ENCODE assay signal across 8 cellular contexts in genomic region chr7:44796034-44796503, GRCh38. TPM values are rescaled to one million over a fixed set of nuclear protein-coding genes. Genes with fewer than 3 reads are reported as not detected.
DNase-seq lines count a peak whose midpoint lies in the region; ATAC-seq and TF ChIP-seq lines count a peak whose summit lies in the region.

No MANE protein-coding gene starts in this region.

- WGBS in trophoblast cell (ENCODE audit: extremely low coverage, insufficient coverage, insufficient read length): no CpG with 5 or more reads among the region's 59 CpGs

- intact Hi-C loops in HCT116 (cut with micrococcal nuclease): loop anchor here (1.0 to 10.0 kb wide), 4 partner anchors 51 to 207 kb away; partner anchors contain the start of gene H2AZ2

- no peak for TF ChIP-seq CTCF in HCT116 (IDR thresholded peaks at IDR 0.05 in 2 of 3, conservative IDR thresholded peaks at IDR 0.05 in 1 of 3; ENCODE audit: borderline replicate concordance in 1 of 3, insufficient read depth in 1 of 3, low read depth in 2 of 3, low read length in 2 of 3)

- CTCF ChIA-PET in HCT116 (lab: Charles Lee): no interaction called here
- CTCF ChIA-PET in activated CD4-positive, alpha-beta memory T cell treated with anti-CD3 and anti-CD28 coated beads, Interleukin-2, amount 10 ng/mL, durations not matched to agents 7 days and 5 days (lab: Charles Lee): interaction anchor here (0.6 kb wide), 1 partner anchor 209 kb away, joined by 3 read pairs; no protein-coding TSS in a partner anchor

- no peak for TF ChIP-seq RAD21 in HCT116 (IDR thresholded peaks at IDR 0.05; ENCODE audit: low read depth)

- no peak for TF ChIP-seq POLR2A in HCT116 (IDR thresholded peaks at IDR 0.05; ENCODE audit: borderline replicate concordance, extremely low read depth, insufficient read depth, insufficient read length)

- no peaks in the 10 kb centered on the region for H3K27me3 Mint-ChIP-seq in activated CD4-positive, alpha-beta memory T cell treated with anti-CD3 and anti-CD28 coated beads, Interleukin-2, amount 10 ng/mL, durations not matched to agents 7 days and 5 days

- peak overlapping the region; percentile 68 for H3K4ac ChIP-seq in trophoblast cell (ENCODE audit: low read depth, low read length)

- peak; percentile 37 for ATAC-seq in HCT116
- ATAC-seq in GM18907 (IDR thresholded peaks at IDR 0.05; ENCODE audit: unreplicated experiment): no peak

- H3K4me1 Mint-ChIP-seq in activated CD4-positive, alpha-beta memory T cell treated with anti-CD3 and anti-CD28 coated beads, Interleukin-2, amount 10 ng/mL, durations not matched to agents 7 days and 5 days: peaks cover 33% of the 10 kb centered on the region

- H2BK12ac ChIP-seq in trophoblast cell (ENCODE audit: low read length): peak overlapping the region; percentile 15

- peaks cover 10% of the 10 kb centered on the region for H3K79me1 ChIP-seq in trophoblast cell (ENCODE audit: low read length)

- H2BK120ac ChIP-seq in trophoblast cell (ENCODE audit: insufficient read depth, low read length, poor library complexity): peak overlapping the region; percentile 87

- POLR2A ChIA-PET in HCT116 (lab: Charles Lee): interaction anchor here (1.0 kb wide), 1 partner anchor 9 kb away, joined by 3 read pairs; no protein-coding TSS in a partner anchor
- POLR2A ChIA-PET in activated CD4-positive, alpha-beta memory T cell treated with anti-CD3 and anti-CD28 coated beads, Interleukin-2, amount 10 ng/mL, durations not matched to agents 7 days and 5 days (lab: Charles Lee): interaction anchor here (1.3 to 3.2 kb wide), 7 partner anchors 39 to 214 kb away, joined by 4 to 39 read pairs (median 5); partner anchors contain the start of genes OGDH, PURB and TMED4

- H3K9me2 ChIP-seq in HCT116 (ENCODE audit: insufficient read depth): no peaks in the 10 kb centered on the region

- H3K9ac ChIP-seq in HCT116 (ENCODE audit: low read length) (peak overlapping the region; percentile 100), trophoblast cell (ENCODE audit: low read length) (peak overlapping the region; percentile 51)

- peak overlapping the region; percentile 93 for H3K27ac Mint-ChIP-seq in activated CD4-positive, alpha-beta memory T cell treated with anti-CD3 and anti-CD28 coated beads, Interleukin-2, amount 10 ng/mL, durations not matched to agents 7 days and 5 days

- peak overlapping the region; percentile 63 for H2BK5ac ChIP-seq in trophoblast cell (ENCODE audit: low read depth, low read length, poor library complexity)

- H3K4me2 ChIP-seq in HCT116 (ENCODE audit: low read length) (peak overlapping the region; percentile 90), trophoblast cell (ENCODE audit: low read length) (peak overlapping the region; percentile 71)

- no peaks in the 10 kb centered on the region for H3K9me3 Mint-ChIP-seq in activated CD4-positive, alpha-beta memory T cell treated with anti-CD3 and anti-CD28 coated beads, Interleukin-2, amount 10 ng/mL, durations not matched to agents 7 days and 5 days

- H3K23ac ChIP-seq in trophoblast cell (ENCODE audit: low read length): no peak overlapping the region

- H3K36me3 Mint-ChIP-seq in activated CD4-positive, alpha-beta memory T cell treated with anti-CD3 and anti-CD28 coated beads, Interleukin-2, amount 10 ng/mL, durations not matched to agents 7 days and 5 days (ENCODE audit: low read depth): peaks cover 37% of the 10 kb centered on the region

- H3K36me3 ChIP-seq in HCT116 (ENCODE audit: control insufficient read depth in 1 of 2, insufficient read depth in 2 of 2, low read length in 2 of 2) (peaks cover 13 to 37% of the 10 kb centered on the region in 2 experiments), trophoblast cell (ENCODE audit: control insufficient read depth in 1 of 2, insufficient read depth in 2 of 2, low read length in 2 of 2) (peaks cover 11 to 22% of the 10 kb centered on the region in 2 experiments)

- DNase-seq in SKM-1 treated with dmso at 0.1 percent for 144 hours (lab: John Stamatoyannopoulos, UW; ENCODE audit: unreplicated experiment) (peak; percentile 68), SKM-1 (lab: John Stamatoyannopoulos, UW; ENCODE audit: unreplicated experiment) (no peak), HCT116 (ENCODE audit: low read depth, low spot score) (peak; percentile 16), NCI-H1092 (lab: John Stamatoyannopoulos, UW) (peak; percentile 64), glomerular visceral epithelial cell (ENCODE audit: extremely low spot score) (peak; percentile 63), trophoblast cell (peak; percentile 72 to 76)
- DNase-seq in activated CD4-positive, alpha-beta memory T cell treated with anti-CD3 and anti-CD28 coated beads, Interleukin-2, amount 10 ng/mL, durations not matched to agents 7 days and 5 days: no peak

- H3K4me3 Mint-ChIP-seq in activated CD4-positive, alpha-beta memory T cell treated with anti-CD3 and anti-CD28 coated beads, Interleukin-2, amount 10 ng/mL, durations not matched to agents 7 days and 5 days: peak overlapping the region; percentile 81

- BruUV-seq in HCT116 (replicated peaks; lab: Mats Ljungman, UMichigan): TSS peak; percentile 77

- no peak overlapping the region for H2AFZ ChIP-seq in HCT116 (ENCODE audit: low read depth, low read length, poor library complexity, severe bottlenecking)
- H2AFZ ChIP-seq in trophoblast cell (ENCODE audit: insufficient read depth, low read length, poor library complexity): peak overlapping the region; percentile 77

- peak overlapping the region; percentile 81 for H3K18ac ChIP-seq in trophoblast cell (ENCODE audit: low read length)

- peaks cover 9 to 41% of the 10 kb centered on the region in 2 experiments; a peak in 3 of 4 replicates for H3K4me1 ChIP-seq in HCT116 (ENCODE audit: control insufficient read depth in 1 of 2, insufficient read depth in 2 of 2, low read length in 2 of 2)
- peaks cover 0 to 8% of the 10 kb centered on the region in 2 experiments for H3K4me1 ChIP-seq in trophoblast cell (ENCODE audit: control insufficient read depth in 1 of 2, insufficient read depth in 2 of 2, low read length in 2 of 2)

- H3K9me3 ChIP-seq in HCT116 (ENCODE audit: control insufficient read depth in 1 of 2, insufficient read depth in 1 of 2, low read depth in 1 of 2, low read length in 2 of 2) (no peaks in the 10 kb centered on the region), trophoblast cell (ENCODE audit: insufficient read depth, low read depth, low read length) (no peaks in the 10 kb centered on the region)

- peak overlapping the region; percentile 92 for H3K14ac ChIP-seq in trophoblast cell (ENCODE audit: low read length)

- H4K8ac ChIP-seq in trophoblast cell (ENCODE audit: low read depth, low read length): peak overlapping the region; percentile 92

- H3K27me3 ChIP-seq in HCT116 (ENCODE audit: insufficient read depth, low read length) (no peaks in the 10 kb centered on the region), trophoblast cell (ENCODE audit: insufficient read depth, low read length) (no peaks in the 10 kb centered on the region)

- H4K12ac ChIP-seq in trophoblast cell (ENCODE audit: low read depth, low read length): peak overlapping the region; percentile 76

- H4K91ac ChIP-seq in trophoblast cell (ENCODE audit: low read depth, low read length): peak overlapping the region; percentile 82

- H3K79me2 ChIP-seq in HCT116 (ENCODE audit: insufficient read depth, low read length) (peaks cover 57% of the 10 kb centered on the region), trophoblast cell (ENCODE audit: control insufficient read depth, insufficient read depth, low read length, poor library complexity) (peaks cover 13% of the 10 kb centered on the region)

- peak overlapping the region; percentile 31 for H2AK5ac ChIP-seq in trophoblast cell (ENCODE audit: low read length)

- H3K27ac ChIP-seq in HCT116 (ENCODE audit: low read depth, low read length) (peak overlapping the region; percentile 93), trophoblast cell (ENCODE audit: low read depth, low read length) (peak overlapping the region; percentile 46)

- peaks cover 31% of the 10 kb centered on the region; the same call in 1 of the 2 replicates for H4K20me1 ChIP-seq in HCT116 (ENCODE audit: insufficient read depth)

- RAD21 ChIA-PET in HCT116 (lab: Charles Lee; ENCODE audit: low non-redundant PET in 1 of 2, low total read pairs in 2 of 2, uncharacterized antibody in 2 of 2, unreplicated experiment in 2 of 2): no interaction called here

- H3K4me3 ChIP-seq in HCT116 (replicated peaks in 1 of 2; ENCODE audit: low read depth in 1 of 2, low read length in 2 of 2): peak overlapping the region; percentile 80 to 96
- peak overlapping the region; percentile 91 for H3K4me3 ChIP-seq in trophoblast cell (ENCODE audit: low read depth, low read length)

TF ChIP-seq in HCT116, 20 proteins besides CTCF, POLR2A, EP300 and RAD21:
- TF ChIP-seq, protein P1, sequence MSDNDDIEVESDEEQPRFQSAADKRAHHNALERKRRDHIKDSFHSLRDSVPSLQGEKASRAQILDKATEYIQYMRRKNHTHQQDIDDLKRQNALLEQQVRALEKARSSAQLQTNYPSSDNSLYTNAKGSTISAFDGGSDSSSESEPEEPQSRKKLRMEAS (IDR thresholded peaks at IDR 0.05): peak; percentile 89
- TF ChIP-seq FOSL1 (IDR thresholded peaks at IDR 0.05; ENCODE audit: low read depth): no peak

RNA-seq across cellular contexts. Expression of gene PPIA, which starts 0.4 kb away (rescaled TPM):
- total RNA-seq in HCT116 (2021; ENCODE audit: unreplicated experiment): 2,836 TPM
- 2,295 and 3,307 TPM in 2 replicates for polyA plus RNA-seq in HCT116 (2012)
- 1,000 to 10,000 TPM; 2,032 to 2,102 TPM for total RNA-seq in activated CD4-positive, alpha-beta memory T cell treated with anti-CD3 and anti-CD28 coated beads, Interleukin-2, amount 10 ng/mL, durations not matched to agents 7 days and 5 days
- polyA plus RNA-seq in trophoblast cell (2013): 1,607 and 1,645 TPM in 2 replicates

RNA-seq across cellular contexts. Expression of gene ZMIZ2, which starts 47.4 kb away (rescaled TPM):
- total RNA-seq in HCT116 (2021; ENCODE audit: unreplicated experiment): 91.3 TPM
- 60.1 and 62.7 TPM in 2 replicates for polyA plus RNA-seq in HCT116 (2012)
- 10 to 100 TPM; 85.2 to 91.4 TPM for total RNA-seq in activated CD4-positive, alpha-beta memory T cell treated with anti-CD3 and anti-CD28 coated beads, Interleukin-2, amount 10 ng/mL, durations not matched to agents 7 days and 5 days
- 27.0 and 27.4 TPM in 2 replicates for polyA plus RNA-seq in trophoblast cell (2013)

RNA-seq across cellular contexts. Expression of gene H2AZ2, which starts 51.8 kb away (rescaled TPM):
- 226 TPM for total RNA-seq in HCT116 (2021; ENCODE audit: unreplicated experiment)
- polyA plus RNA-seq in HCT116 (2012): 228 and 244 TPM in 2 replicates
- 100 to 1,000 TPM; 322 to 330 TPM for total RNA-seq in activated CD4-positive, alpha-beta memory T cell treated with anti-CD3 and anti-CD28 coated beads, Interleukin-2, amount 10 ng/mL, durations not matched to agents 7 days and 5 days
- 172 and 182 TPM in 2 replicates for polyA plus RNA-seq in trophoblast cell (2013)

Comparison
In these comparisons a context has a peak if more than half of its experiments do, and no peak if none do; other contexts are left out.
1. DNase-seq: peak in SKM-1 treated with dmso at 0.1 percent for 144 hours (single experiment), HCT116 (single experiment), NCI-H1092 (single experiment), glomerular visceral epithelial cell (single experiment) and trophoblast cell (2 of 2); none in SKM-1 (single experiment) and activated CD4-positive, alpha-beta memory T cell treated with anti-CD3 and anti-CD28 coated beads, Interleukin-2, amount 10 ng/mL, durations not matched to agents 7 days and 5 days (single experiment).